1 cellular context compared by ENCODE assay signal in genomic region chr2:27489498-27490397, GRCh38.
TF ChIP-seq lines count a peak whose summit lies in the region.

A gene with protein sequence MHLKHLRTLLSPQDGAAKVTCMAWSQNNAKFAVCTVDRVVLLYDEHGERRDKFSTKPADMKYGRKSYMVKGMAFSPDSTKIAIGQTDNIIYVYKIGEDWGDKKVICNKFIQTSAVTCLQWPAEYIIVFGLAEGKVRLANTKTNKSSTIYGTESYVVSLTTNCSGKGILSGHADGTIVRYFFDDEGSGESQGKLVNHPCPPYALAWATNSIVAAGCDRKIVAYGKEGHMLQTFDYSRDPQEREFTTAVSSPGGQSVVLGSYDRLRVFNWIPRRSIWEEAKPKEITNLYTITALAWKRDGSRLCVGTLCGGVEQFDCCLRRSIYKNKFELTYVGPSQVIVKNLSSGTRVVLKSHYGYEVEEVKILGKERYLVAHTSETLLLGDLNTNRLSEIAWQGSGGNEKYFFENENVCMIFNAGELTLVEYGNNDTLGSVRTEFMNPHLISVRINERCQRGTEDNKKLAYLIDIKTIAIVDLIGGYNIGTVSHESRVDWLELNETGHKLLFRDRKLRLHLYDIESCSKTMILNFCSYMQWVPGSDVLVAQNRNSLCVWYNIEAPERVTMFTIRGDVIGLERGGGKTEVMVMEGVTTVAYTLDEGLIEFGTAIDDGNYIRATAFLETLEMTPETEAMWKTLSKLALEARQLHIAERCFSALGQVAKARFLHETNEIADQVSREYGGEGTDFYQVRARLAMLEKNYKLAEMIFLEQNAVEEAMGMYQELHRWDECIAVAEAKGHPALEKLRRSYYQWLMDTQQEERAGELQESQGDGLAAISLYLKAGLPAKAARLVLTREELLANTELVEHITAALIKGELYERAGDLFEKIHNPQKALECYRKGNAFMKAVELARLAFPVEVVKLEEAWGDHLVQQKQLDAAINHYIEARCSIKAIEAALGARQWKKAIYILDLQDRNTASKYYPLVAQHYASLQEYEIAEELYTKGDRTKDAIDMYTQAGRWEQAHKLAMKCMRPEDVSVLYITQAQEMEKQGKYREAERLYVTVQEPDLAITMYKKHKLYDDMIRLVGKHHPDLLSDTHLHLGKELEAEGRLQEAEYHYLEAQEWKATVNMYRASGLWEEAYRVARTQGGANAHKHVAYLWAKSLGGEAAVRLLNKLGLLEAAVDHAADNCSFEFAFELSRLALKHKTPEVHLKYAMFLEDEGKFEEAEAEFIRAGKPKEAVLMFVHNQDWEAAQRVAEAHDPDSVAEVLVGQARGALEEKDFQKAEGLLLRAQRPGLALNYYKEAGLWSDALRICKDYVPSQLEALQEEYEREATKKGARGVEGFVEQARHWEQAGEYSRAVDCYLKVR (N-terminal part only) (minus strand): TSS chr2:27489743. CDS start chr2:27489653, 90 bp downstream.

TF ChIP-seq in GM12878, 131 proteins besides CTCF, POLR2A, EP300 and RAD21 (continued from another document and continues in another):
- no peak for TF ChIP-seq LARP7 (IDR thresholded peaks at IDR 0.05)
- TF ChIP-seq E2F8 (IDR thresholded peaks at IDR 0.05; ENCODE audit: low read depth, partially characterized antibody): no peak
- TF ChIP-seq FOXM1 (IDR thresholded peaks at IDR 0.05; ENCODE audit: low read depth, low read length): no peak
- TF ChIP-seq ETV6 (conservative IDR thresholded peaks at IDR 0.05 in 1 of 2, IDR thresholded peaks at IDR 0.05 in 1 of 2; ENCODE audit: borderline replicate concordance in 1 of 2, low read depth in 1 of 2): no peak
- peak; percentile 78 for TF ChIP-seq BMI1 (IDR thresholded peaks at IDR 0.05; ENCODE audit: borderline replicate concordance)
- no peak for TF ChIP-seq RB1 (IDR thresholded peaks at IDR 0.05; ENCODE audit: borderline replicate concordance)
- TF ChIP-seq RCOR1 (conservative IDR thresholded peaks at IDR 0.05; ENCODE audit: low read depth, low read length): peak; percentile 37; the same call in 1 of the 2 replicates
- peak; percentile 89 for TF ChIP-seq MXI1 (IDR thresholded peaks at IDR 0.05; ENCODE audit: low read depth, low read length)
- TF ChIP-seq TCF12 (IDR thresholded peaks at IDR 0.05; ENCODE audit: low read depth, low read length): 0 out of 2 replicates have a peak, but pooled peaks have one; percentile 4
- TF ChIP-seq BCL3 (IDR thresholded peaks at IDR 0.05; ENCODE audit: borderline replicate concordance, insufficient read depth, low read depth, low read length, poor library complexity, severe bottlenecking): no peak
- TF ChIP-seq ESRRA (IDR thresholded peaks at IDR 0.05; ENCODE audit: low read length): no peak
- 0 out of 2 replicates have a peak, but pooled peaks have one; percentile 30 for TF ChIP-seq CHD2 (IDR thresholded peaks at IDR 0.05; ENCODE audit: borderline replicate concordance, low read depth, low read length)
- TF ChIP-seq ZSCAN29 (IDR thresholded peaks at IDR 0.05): no peak
- TF ChIP-seq TAF1 (IDR thresholded peaks at IDR 0.05; ENCODE audit: borderline replicate concordance, low read depth, low read length): peak; percentile 43; the same call in 1 of the 2 replicates
- TF ChIP-seq SIX5 (IDR thresholded peaks at IDR 0.05; ENCODE audit: low read depth, low read length, severe bottlenecking): peak; percentile 51
- TF ChIP-seq SUZ12 (IDR thresholded peaks at IDR 0.05; ENCODE audit: unreplicated experiment): no peak
- TF ChIP-seq NR2C2 (IDR thresholded peaks at IDR 0.05; ENCODE audit: borderline replicate concordance, control insufficient read depth, insufficient read length, low read depth): no peak
- peak; percentile 76; the same call in 2 of the 3 replicates for TF ChIP-seq POU2F2 (IDR thresholded peaks at IDR 0.05; ENCODE audit: borderline replicate concordance, low read depth, low read length)
- peak; percentile 60 for TF ChIP-seq HCFC1 (IDR thresholded peaks at IDR 0.05; ENCODE audit: low read length)
- no peak for TF ChIP-seq IRF3 (IDR thresholded peaks at IDR 0.05)
- TF ChIP-seq RFX5 (IDR thresholded peaks at IDR 0.05; ENCODE audit: low read depth, low read length): peak; percentile 31; the same call in 1 of the 2 replicates
- peak; percentile 86; the same call in 1 of the 2 replicates for TF ChIP-seq SIN3A (IDR thresholded peaks at IDR 0.05; ENCODE audit: low read depth, low read length)
- TF ChIP-seq USF2 (IDR thresholded peaks at IDR 0.05; ENCODE audit: borderline replicate concordance, low read depth, low read length): no peak
- TF ChIP-seq ZNF622 (IDR thresholded peaks at IDR 0.05): no peak
- TF ChIP-seq, protein P1, sequence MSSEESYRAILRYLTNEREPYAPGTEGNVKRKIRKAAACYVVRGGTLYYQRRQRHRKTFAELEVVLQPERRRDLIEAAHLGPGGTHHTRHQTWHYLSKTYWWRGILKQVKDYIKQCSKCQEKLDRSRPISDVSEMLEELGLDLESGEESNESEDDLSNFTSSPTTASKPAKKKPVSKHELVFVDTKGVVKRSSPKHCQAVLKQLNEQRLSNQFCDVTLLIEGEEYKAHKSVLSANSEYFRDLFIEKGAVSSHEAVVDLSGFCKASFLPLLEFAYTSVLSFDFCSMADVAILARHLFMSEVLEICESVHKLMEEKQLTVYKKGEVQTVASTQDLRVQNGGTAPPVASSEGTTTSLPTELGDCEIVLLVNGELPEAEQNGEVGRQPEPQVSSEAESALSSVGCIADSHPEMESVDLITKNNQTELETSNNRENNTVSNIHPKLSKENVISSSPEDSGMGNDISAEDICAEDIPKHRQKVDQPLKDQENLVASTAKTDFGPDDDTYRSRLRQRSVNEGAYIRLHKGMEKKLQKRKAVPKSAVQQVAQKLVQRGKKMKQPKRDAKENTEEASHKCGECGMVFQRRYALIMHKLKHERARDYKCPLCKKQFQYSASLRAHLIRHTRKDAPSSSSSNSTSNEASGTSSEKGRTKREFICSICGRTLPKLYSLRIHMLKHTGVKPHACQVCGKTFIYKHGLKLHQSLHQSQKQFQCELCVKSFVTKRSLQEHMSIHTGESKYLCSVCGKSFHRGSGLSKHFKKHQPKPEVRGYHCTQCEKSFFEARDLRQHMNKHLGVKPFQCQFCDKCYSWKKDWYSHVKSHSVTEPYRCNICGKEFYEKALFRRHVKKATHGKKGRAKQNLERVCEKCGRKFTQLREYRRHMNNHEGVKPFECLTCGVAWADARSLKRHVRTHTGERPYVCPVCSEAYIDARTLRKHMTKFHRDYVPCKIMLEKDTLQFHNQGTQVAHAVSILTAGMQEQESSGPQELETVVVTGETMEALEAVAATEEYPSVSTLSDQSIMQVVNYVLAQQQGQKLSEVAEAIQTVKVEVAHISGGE (CRISPR knock-in tag; IDR thresholded peaks at IDR 0.05): no peak
- TF ChIP-seq FOXK2 (IDR thresholded peaks at IDR 0.05): peak; percentile 67
- TF ChIP-seq NFIC (IDR thresholded peaks at IDR 0.05; ENCODE audit: low read depth, low read length): no peak
- no peak for TF ChIP-seq PAX8 (IDR thresholded peaks at IDR 0.05)
- TF ChIP-seq ELK1 (IDR thresholded peaks at IDR 0.05; ENCODE audit: low read depth, low read length): no peak
- no peak for TF ChIP-seq FOS (IDR thresholded peaks at IDR 0.05; ENCODE audit: borderline replicate concordance, extremely low read depth, insufficient read length)
- TF ChIP-seq ATF3 (IDR thresholded peaks at IDR 0.05; ENCODE audit: borderline replicate concordance, extremely low read depth, low read depth, low read length): peak; percentile 81; the same call in 1 of the 2 replicates
- no peak for TF ChIP-seq ZZZ3 (IDR thresholded peaks at IDR 0.05; ENCODE audit: control insufficient read depth, insufficient read length, low read depth)
- TF ChIP-seq, protein P2, sequence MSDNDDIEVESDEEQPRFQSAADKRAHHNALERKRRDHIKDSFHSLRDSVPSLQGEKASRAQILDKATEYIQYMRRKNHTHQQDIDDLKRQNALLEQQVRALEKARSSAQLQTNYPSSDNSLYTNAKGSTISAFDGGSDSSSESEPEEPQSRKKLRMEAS (IDR thresholded peaks at IDR 0.05; ENCODE audit: low read depth, low read length): peak; percentile 88; the same call in 1 of the 2 replicates
- TF ChIP-seq, protein P3, sequence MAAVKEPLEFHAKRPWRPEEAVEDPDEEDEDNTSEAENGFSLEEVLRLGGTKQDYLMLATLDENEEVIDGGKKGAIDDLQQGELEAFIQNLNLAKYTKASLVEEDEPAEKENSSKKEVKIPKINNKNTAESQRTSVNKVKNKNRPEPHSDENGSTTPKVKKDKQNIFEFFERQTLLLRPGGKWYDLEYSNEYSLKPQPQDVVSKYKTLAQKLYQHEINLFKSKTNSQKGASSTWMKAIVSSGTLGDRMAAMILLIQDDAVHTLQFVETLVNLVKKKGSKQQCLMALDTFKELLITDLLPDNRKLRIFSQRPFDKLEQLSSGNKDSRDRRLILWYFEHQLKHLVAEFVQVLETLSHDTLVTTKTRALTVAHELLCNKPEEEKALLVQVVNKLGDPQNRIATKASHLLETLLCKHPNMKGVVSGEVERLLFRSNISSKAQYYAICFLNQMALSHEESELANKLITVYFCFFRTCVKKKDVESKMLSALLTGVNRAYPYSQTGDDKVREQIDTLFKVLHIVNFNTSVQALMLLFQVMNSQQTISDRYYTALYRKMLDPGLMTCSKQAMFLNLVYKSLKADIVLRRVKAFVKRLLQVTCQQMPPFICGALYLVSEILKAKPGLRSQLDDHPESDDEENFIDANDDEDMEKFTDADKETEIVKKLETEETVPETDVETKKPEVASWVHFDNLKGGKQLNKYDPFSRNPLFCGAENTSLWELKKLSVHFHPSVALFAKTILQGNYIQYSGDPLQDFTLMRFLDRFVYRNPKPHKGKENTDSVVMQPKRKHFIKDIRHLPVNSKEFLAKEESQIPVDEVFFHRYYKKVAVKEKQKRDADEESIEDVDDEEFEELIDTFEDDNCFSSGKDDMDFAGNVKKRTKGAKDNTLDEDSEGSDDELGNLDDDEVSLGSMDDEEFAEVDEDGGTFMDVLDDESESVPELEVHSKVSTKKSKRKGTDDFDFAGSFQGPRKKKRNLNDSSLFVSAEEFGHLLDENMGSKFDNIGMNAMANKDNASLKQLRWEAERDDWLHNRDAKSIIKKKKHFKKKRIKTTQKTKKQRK (IDR thresholded peaks at IDR 0.05; ENCODE audit: low read depth, low read length): no peak
- TF ChIP-seq SRF (IDR thresholded peaks at IDR 0.05; ENCODE audit: low read depth in 2 of 2, low read length in 2 of 2): 0 out of 4 replicates have a peak, but pooled peaks of 1 of the 2 experiments have one; percentile 52
- TF ChIP-seq ZNF217 (IDR thresholded peaks at IDR 0.05): no peak
